Comparison of ENCODE assay signal across 15 cellular contexts in genomic region chr14:63564318-63564717, GRCh38. TPM values are rescaled to one million over a fixed set of nuclear protein-coding genes. Genes with fewer than 3 reads are reported as not detected.
DNase-seq lines count a peak whose midpoint lies in the region; ATAC-seq and TF ChIP-seq lines count a peak whose summit lies in the region.
"Had no signal": no experiment of that assay in that cellular context is flagged by ENCODE, and none has a peak within 500 bp of the region (broad histone marks: within the 10 kb centered on the region; RNA-seq: fewer than 3 reads in every experiment).

No MANE protein-coding gene starts in this region.

- DNase-seq in CD1c-positive myeloid dendritic cell (ENCODE audit: extremely low spot score) (peak; percentile 27), PC-9 (peak; percentile 35 to 70), fibroblast of villous mesenchyme (ENCODE audit: low read depth) (peak; percentile 54), neural crest cell (ENCODE audit: low read depth, low spot score) (no peak), type B pancreatic cell (ENCODE audit: extremely low spot score, unreplicated experiment) (no peak), NCI-H446 (lab: John Stamatoyannopoulos, UW) (no peak)
- DNase-seq in activated CD4-positive, alpha-beta T cell treated with anti-CD3 and anti-CD28 coated beads, Interleukin-2, amount 50 U/mL, for 48 hours: no peak
- DNase-seq: activated naive CD8-positive, alpha-beta T cell treated with anti-CD3 and anti-CD28 coated beads for 36 hours; glutamatergic neuron; naive thymus-derived CD4-positive, alpha-beta T cell; NCI-H2081 treated with DMSO at 0.1 percent for 48 hours; RPMI8226 had no signal

- H3K36me3 ChIP-seq in PC-9 (ENCODE audit: low read depth): no peaks in the 10 kb centered on the region

- H3K4me1 Mint-ChIP-seq in neural crest cell (no peaks in the 10 kb centered on the region), type B pancreatic cell (ENCODE audit: unreplicated experiment) (no peaks in the 10 kb centered on the region)
- H3K4me1 Mint-ChIP-seq: activated naive CD8-positive, alpha-beta T cell treated with anti-CD3 and anti-CD28 coated beads for 36 hours; central memory CD8-positive, alpha-beta T cell had no signal

- no peaks in the 10 kb centered on the region for H3K27me3 ChIP-seq in PC-9 (ENCODE audit: insufficient read depth, low read depth)

- CTCF ChIA-PET in PC-9 (lab: Charles Lee): no interaction called here

- H3K27ac Mint-ChIP-seq in neural crest cell (ENCODE audit: unreplicated experiment): peak overlapping the region; percentile 43
- no peak overlapping the region for H3K27ac Mint-ChIP-seq in type B pancreatic cell
- H3K27ac Mint-ChIP-seq: activated naive CD8-positive, alpha-beta T cell treated with anti-CD3 and anti-CD28 coated beads for 36 hours; naive thymus-derived CD4-positive, alpha-beta T cell; progenitor cell of endocrine pancreas had no signal

- H3K36me3 Mint-ChIP-seq in neural crest cell (ENCODE audit: low read depth) (no peaks in the 10 kb centered on the region), type B pancreatic cell (no peaks in the 10 kb centered on the region)
- H3K36me3 Mint-ChIP-seq: activated naive CD8-positive, alpha-beta T cell treated with anti-CD3 and anti-CD28 coated beads for 36 hours; naive thymus-derived CD4-positive, alpha-beta T cell had no signal

- BruUV-seq in PC-9 (replicated peaks; lab: Mats Ljungman, UMichigan): no TSS peak

- POLR2A ChIA-PET in PC-9 (lab: Charles Lee; ENCODE audit: unreplicated experiment): interaction anchor here (0.6 kb wide), 2 partner anchors 53 to 162 kb away, joined by 3 to 10 read pairs; no protein-coding TSS in a partner anchor

- no peaks in the 10 kb centered on the region for H4K20me1 ChIP-seq in PC-9 (ENCODE audit: insufficient read depth)

- no peak overlapping the region for H2AFZ ChIP-seq in PC-9

- peaks cover 30% of the 10 kb centered on the region for H3F3A ChIP-seq in PC-9 (ENCODE audit: insufficient read depth, low read depth)

- no peak for ATAC-seq in HG02840 (IDR thresholded peaks at IDR 0.05; ENCODE audit: low FRiP score, unreplicated experiment)
- ATAC-seq: naive thymus-derived CD4-positive, alpha-beta T cell had no signal

- peaks cover 26% of the 10 kb centered on the region for H3K4me1 ChIP-seq in PC-9 (replicated peaks; ENCODE audit: insufficient read depth)

- H3K79me2 ChIP-seq in PC-9 (ENCODE audit: low read depth): no peaks in the 10 kb centered on the region

- TF ChIP-seq CTCF in PC-9 (conservative IDR thresholded peaks at IDR 0.05): no peak
- no peak for TF ChIP-seq CTCF in fibroblast of villous mesenchyme (IDR thresholded peaks at IDR 0.05; ENCODE audit: insufficient read depth, low read depth, low read length)
- no peak for TF ChIP-seq CTCF in neural crest cell (conservative IDR thresholded peaks at IDR 0.05)
- no peak for TF ChIP-seq CTCF in type B pancreatic cell (conservative IDR thresholded peaks at IDR 0.05)

- H3K27ac ChIP-seq in PC-9: 0 out of 2 replicates have a peak overlapping the region, but pooled peaks have one; percentile 2

- H3K9me2 ChIP-seq in PC-9 (ENCODE audit: insufficient read depth): peaks cover 2% of the 10 kb centered on the region; the same call in 1 of the 2 replicates

- no peak overlapping the region for H3K4me3 ChIP-seq in PC-9
- H3K4me3 ChIP-seq in fibroblast of villous mesenchyme (ENCODE audit: low read depth, low read length): no peak overlapping the region

- H3K9me3 ChIP-seq in PC-9 (ENCODE audit: insufficient read depth, low read depth): peaks cover 14% of the 10 kb centered on the region; the same call in 1 of the 2 replicates

- H3K4me2 ChIP-seq in PC-9: peak overlapping the region; percentile 47

- no peaks in the 10 kb centered on the region for H3K9me3 Mint-ChIP-seq in neural crest cell
- no peaks in the 10 kb centered on the region for H3K9me3 Mint-ChIP-seq in type B pancreatic cell
- H3K9me3 Mint-ChIP-seq: activated naive CD8-positive, alpha-beta T cell treated with anti-CD3 and anti-CD28 coated beads for 36 hours; central memory CD8-positive, alpha-beta T cell had no signal

- intact Hi-C loops in PC-9 (cut with micrococcal nuclease; ENCODE audit: unreplicated experiment): no loop called here

- peaks cover 4% of the 10 kb centered on the region for H3K27me3 Mint-ChIP-seq in neural crest cell (ENCODE audit: low read depth)
- no peaks in the 10 kb centered on the region for H3K27me3 Mint-ChIP-seq in type B pancreatic cell
- H3K27me3 Mint-ChIP-seq: activated naive CD8-positive, alpha-beta T cell treated with anti-CD3 and anti-CD28 coated beads for 36 hours; progenitor cell of endocrine pancreas had no signal

- no peak overlapping the region for H3K4me3 Mint-ChIP-seq in neural crest cell
- H3K4me3 Mint-ChIP-seq in type B pancreatic cell: no peak overlapping the region
- H3K4me3 Mint-ChIP-seq: activated naive CD8-positive, alpha-beta T cell treated with anti-CD3 and anti-CD28 coated beads for 36 hours; central memory CD8-positive, alpha-beta T cell; naive thymus-derived CD4-positive, alpha-beta T cell had no signal

RNA-seq across cellular contexts. Expression of gene PPP2R5E, which starts 21.1 kb away (rescaled TPM):
- total RNA-seq in PC-9 (2021) (66.4 and 67.0 TPM in 2 replicates), fibroblast of villous mesenchyme (21.9 and 32.4 TPM in 2 replicates), neural crest cell (67.3 and 70.3 TPM in 2 replicates), type B pancreatic cell (ENCODE audit: low replicate concordance) (47.3 and 50.8 TPM in 2 replicates)

Comparison
In these comparisons a context has a peak if more than half of its experiments do, and no peak if none do; other contexts are left out.
1. DNase-seq: peak in CD1c-positive myeloid dendritic cell (single experiment), PC-9 (2 of 2) and fibroblast of villous mesenchyme (single experiment); none in neural crest cell (single experiment), type B pancreatic cell (single experiment), NCI-H446 (0 of 2) and activated CD4-positive, alpha-beta T cell treated with anti-CD3 and anti-CD28 coated beads, Interleukin-2, amount 50 U/mL, for 48 hours (0 of 2).